ENCODE assay signal across 21 cellular contexts in genomic region chr2:133801956-133802355, GRCh38.
"Had no signal": no experiment of that assay in that cellular context is flagged by ENCODE, and none has a peak within 500 bp of the region (broad histone marks: within the 10 kb centered on the region; RNA-seq: fewer than 3 reads in every experiment).

No MANE protein-coding gene starts in this region.

- H3K36me3 ChIP-seq: breast epithelium, gastroesophageal sphincter, heart left ventricle, thyroid gland had no signal

- H3K9me3 ChIP-seq: breast epithelium, thyroid gland had no signal

- H3K4me1 ChIP-seq: breast epithelium, gastroesophageal sphincter, heart left ventricle, thyroid gland had no signal

- DNase-seq: activated CD4-positive, alpha-beta T cell treated with anti-CD3 and anti-CD28 coated beads, Interleukin-2, amount 50 U/mL, for 1 hour; activated CD8-positive, alpha-beta memory T cell treated with anti-CD3 and anti-CD28 coated beads for 24 hours; activated CD8-positive, alpha-beta memory T cell treated with anti-CD3 and anti-CD28 coated beads, Interleukin-2, amount 50 U/mL, for 48 hours; activated effector memory CD4-positive, alpha-beta T cell treated with anti-CD3 and anti-CD28 coated beads, Interleukin-2, amount 50 U/mL, for 16 hours; activated naive CD4-positive, alpha-beta T cell treated with anti-CD3 and anti-CD28 coated beads, Interleukin-2, amount 50 U/mL, for 16 hours; activated T-cell treated with anti-CD3 and anti-CD28 coated beads, Interleukin-2, amount 50 U/mL, for 72 hours; aorta; effector CD8-positive, alpha-beta T cell; heart left ventricle; kidney; stimulated activated CD4-positive, alpha-beta T cell treated with anti-CD3 and anti-CD28 coated beads, Interleukin-12 subunit alpha, Interleukin-12 subunit beta, amount 100 ng/mL, for 4 hours; stimulated activated CD4-positive, alpha-beta T cell treated with anti-CD3 and anti-CD28 coated beads, Interleukin-1b, Interleukin-23, amount 100 ng/mL, for 48 hours; stimulated activated naive CD4-positive, alpha-beta T cell treated with Interleukin-2 at 50 U/mL for 16 hours; thyroid gland had no signal

- H3K4me3 ChIP-seq: breast epithelium, gastroesophageal sphincter, heart left ventricle, thyroid gland had no signal

- H3K36me3 Mint-ChIP-seq: mesothelial cell of epicardium had no signal

- H3K27ac ChIP-seq: breast epithelium, gastroesophageal sphincter, heart left ventricle, thyroid gland had no signal

- H3K4me3 Mint-ChIP-seq: activated T-cell treated with anti-CD3 and anti-CD28 coated beads, Interleukin-2, amount 50 U/mL, for 72 hours; dendritic cell treated with granulocyte-macrophage colony-stimulating factor and Interleukin-4, amounts not matched to agents 40 ng/mL and 50 ng/mL, for 4 days; mesothelial cell of epicardium; nephron had no signal

- H3K27me3 Mint-ChIP-seq: dendritic cell treated with granulocyte-macrophage colony-stimulating factor and Interleukin-4, amounts not matched to agents 40 ng/mL and 50 ng/mL, for 4 days had no signal

- ATAC-seq: activated T-cell treated with anti-CD3 and anti-CD28 coated beads, Interleukin-2, amount 50 U/mL, for 72 hours; esophagus mucosa; gastroesophageal sphincter; heart left ventricle; left lobe of liver had no signal

- H3K4me1 Mint-ChIP-seq: mesothelial cell of epicardium, nephron had no signal

- H3K27me3 ChIP-seq: breast epithelium, heart left ventricle, thyroid gland had no signal
